Comparison of ENCODE assay signal across 27 cellular contexts in the genomic region with DNA sequence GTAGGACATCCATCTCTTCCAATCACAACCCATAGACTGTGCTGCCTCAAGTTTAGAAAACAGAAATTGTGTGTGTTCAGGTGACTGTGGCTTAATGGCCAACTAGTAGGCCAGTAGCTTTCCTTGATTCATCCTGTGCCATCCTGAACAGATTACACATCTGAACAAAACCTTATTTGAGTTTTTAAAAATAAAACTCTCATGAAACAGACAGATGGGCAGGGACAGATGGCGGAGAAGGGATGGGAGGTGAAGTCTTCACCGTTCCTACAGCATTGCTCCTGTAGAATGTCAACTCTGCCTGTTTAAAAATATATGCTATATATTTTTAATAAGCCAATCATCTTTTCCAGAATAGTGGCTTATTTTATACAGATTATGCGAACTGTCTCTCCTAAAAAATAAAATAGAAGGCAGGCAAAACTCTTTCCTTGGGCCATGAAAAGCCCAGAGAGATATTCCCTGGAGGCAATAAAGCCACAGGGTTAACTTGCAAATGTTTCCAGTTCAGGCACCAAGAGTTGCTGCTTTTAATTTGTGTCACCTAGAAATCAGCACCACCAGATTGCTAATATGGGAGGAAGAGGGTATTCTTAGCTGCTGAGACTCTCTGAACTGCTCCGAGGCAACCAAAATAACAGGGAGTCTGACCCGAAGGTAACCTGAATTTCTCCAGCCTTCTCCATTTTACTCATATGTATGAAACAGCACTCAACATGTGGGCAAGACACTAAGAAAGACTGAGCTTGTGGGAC.
"Had no signal": no experiment of that assay in that cellular context is flagged by ENCODE, and none has a peak within 500 bp of the region (broad histone marks: within the 10 kb centered on the region; RNA-seq: fewer than 3 reads in every experiment).

No MANE protein-coding gene starts in this region.

- H3K4me1 Mint-ChIP-seq: naive thymus-derived CD8-positive, alpha-beta T cell; stimulated activated effector memory CD8-positive, alpha-beta T cell treated with anti-CD3 and anti-CD28 coated beads, Interleukin-12 subunit alpha, Interleukin-12 subunit beta, amount 100 ng/mL, for 72 hours had no signal

- ATAC-seq: effector memory CD8-positive, alpha-beta T cell; heart right ventricle; left ventricle myocardium superior; lower lobe of right lung; naive thymus-derived CD8-positive, alpha-beta T cell; psoas muscle; right cardiac atrium; stimulated activated effector memory CD8-positive, alpha-beta T cell treated with anti-CD3 and anti-CD28 coated beads, Interleukin-12 subunit alpha, Interleukin-12 subunit beta, amount 100 ng/mL, for 72 hours; upper lobe of right lung had no signal

- H3K4me3 ChIP-seq: esophagus squamous epithelium, heart right ventricle, lower lobe of right lung, ovary, psoas muscle, sigmoid colon, stomach, testis, tibial artery, upper lobe of right lung, uterus had no signal

- H3K36me3 Mint-ChIP-seq: naive thymus-derived CD8-positive, alpha-beta T cell; stimulated activated effector memory CD8-positive, alpha-beta T cell treated with anti-CD3 and anti-CD28 coated beads, Interleukin-12 subunit alpha, Interleukin-12 subunit beta, amount 100 ng/mL, for 72 hours had no signal

- H3K27me3 ChIP-seq: esophagus squamous epithelium, heart right ventricle, ovary, sigmoid colon, stomach, testis, tibial artery, upper lobe of right lung, uterus had no signal

- H3K27ac ChIP-seq: esophagus squamous epithelium, heart right ventricle, lower lobe of right lung, ovary, psoas muscle, sigmoid colon, stomach, testis, tibial artery, upper lobe of right lung, uterus had no signal

- H3K4me3 Mint-ChIP-seq: effector memory CD8-positive, alpha-beta T cell; naive thymus-derived CD8-positive, alpha-beta T cell; stimulated activated effector memory CD8-positive, alpha-beta T cell treated with anti-CD3 and anti-CD28 coated beads, Interleukin-12 subunit alpha, Interleukin-12 subunit beta, amount 100 ng/mL, for 72 hours had no signal

- H3K4me1 ChIP-seq: esophagus squamous epithelium, lower lobe of right lung, psoas muscle, sigmoid colon, stomach, testis, tibial artery, upper lobe of right lung, uterus had no signal

- H3K36me3 ChIP-seq: esophagus squamous epithelium, heart right ventricle, lower lobe of right lung, ovary, sigmoid colon, stomach, tibial artery, upper lobe of right lung, uterus had no signal

- DNase-seq: cortex of kidney; effector memory CD8-positive, alpha-beta T cell; erythroblast; esophagus squamous epithelium; foreskin melanocyte; glutamatergic neuron; heart right ventricle; hippocampal formation; islet precursor cell; kidney glomerular epithelial cell; left ventricle myocardium superior; lower lobe of right lung; naive thymus-derived CD8-positive, alpha-beta T cell; occipital lobe; ovary; psoas muscle; right cardiac atrium; sigmoid colon; stimulated activated CD4-positive, alpha-beta T cell treated with anti-CD3 and anti-CD28 coated beads, Interleukin-2, amount 100 ng/mL, for 24 hours; stimulated activated CD4-positive, alpha-beta T cell treated with anti-CD3 and anti-CD28 coated beads, Interleukin-4, amount 100 ng/mL, for 24 hours; stimulated activated naive CD4-positive, alpha-beta T cell treated with Interleukin-2 at 50 U/mL for 16 hours; stomach; testis; tibial artery; upper lobe of right lung; uterus had no signal

- H3K27me3 Mint-ChIP-seq: effector memory CD8-positive, alpha-beta T cell; naive thymus-derived CD8-positive, alpha-beta T cell had no signal

- H3K9me3 ChIP-seq: heart right ventricle, lower lobe of right lung, ovary, psoas muscle, sigmoid colon, stomach, testis, tibial artery, upper lobe of right lung, uterus had no signal

- H3K27ac Mint-ChIP-seq: effector memory CD8-positive, alpha-beta T cell; naive thymus-derived CD8-positive, alpha-beta T cell; stimulated activated effector memory CD8-positive, alpha-beta T cell treated with anti-CD3 and anti-CD28 coated beads, Interleukin-12 subunit alpha, Interleukin-12 subunit beta, amount 100 ng/mL, for 72 hours had no signal
